In genomic region chr7:36280840-36281812, GRCh38 we compare ENCODE assay signal across 8 cellular contexts.
A peak's percentile ranks its signal among the peaks of the same experiment; 100 is the strongest.
DNase-seq lines count a peak whose midpoint lies in the region; ATAC-seq, FAIRE-seq and TF ChIP-seq lines count a peak whose summit lies in the region.

No MANE protein-coding gene starts in this region.

- no peak overlapping the region for H3K4me3 ChIP-seq in GM12865 (ENCODE audit: low read depth, low read length)
- peak overlapping the region; percentile 20 for H3K4me3 ChIP-seq in OCI-LY3 (ENCODE audit: low read length)
- no peak overlapping the region for H3K4me3 ChIP-seq in endothelial cell of umbilical vein (replicated peaks in 1 of 3; ENCODE audit: insufficient read depth in 1 of 3, low read depth in 1 of 3, low read length in 3 of 3)
- peak overlapping the region in 1 of 2 experiments; percentile 69 for H3K4me3 ChIP-seq in mesenchymal stem cell (ENCODE audit: insufficient read depth in 1 of 2, low read depth in 1 of 2, low read length in 2 of 2)
- no peak overlapping the region for H3K4me3 ChIP-seq in spleen

- H3K4me2 ChIP-seq in OCI-LY3 (ENCODE audit: low read length) (peak overlapping the region; percentile 55), endothelial cell of umbilical vein (ENCODE audit: insufficient read depth, low read length) (peak overlapping the region; percentile 58), mesenchymal stem cell (ENCODE audit: low read length, poor library complexity, severe bottlenecking) (peak overlapping the region; percentile 57)

- H2BK5ac ChIP-seq in mesenchymal stem cell (ENCODE audit: low read depth, low read length, poor library complexity, severe bottlenecking): no peak overlapping the region

- H3K9ac ChIP-seq in OCI-LY3 (ENCODE audit: low read length) (no peak overlapping the region), endothelial cell of umbilical vein (replicated peaks; ENCODE audit: extremely low read depth, insufficient read depth, low read length) (no peak overlapping the region), mesenchymal stem cell (ENCODE audit: low read length) (peak overlapping the region; percentile 85)

- H3K23ac ChIP-seq in mesenchymal stem cell (ENCODE audit: low read length in 2 of 2): no peak overlapping the region

- DNase-seq in GM12865 (ENCODE audit: low read depth) (peak; percentile 71), endothelial cell of umbilical vein (ENCODE audit: low read depth, low spot score) (peak; percentile 49), mesenchymal stem cell (peak; percentile 86), urothelium cell line (ENCODE audit: low spot score) (peak; percentile 90), spleen (no peak)

- H3K14ac ChIP-seq in mesenchymal stem cell (ENCODE audit: low read length in 2 of 2): no peak overlapping the region

- peak overlapping the region in 1 of 2 experiments; percentile 16 for H3K18ac ChIP-seq in mesenchymal stem cell (ENCODE audit: low read depth in 1 of 2, low read length in 2 of 2)

- FAIRE-seq in endothelial cell of umbilical vein (lab: Jason Lieb, UNC): peak; percentile 77
- peak; percentile 46 for FAIRE-seq in urothelium cell line (lab: Jason Lieb, UNC)

- no peaks in the 10 kb centered on the region for H3K79me1 ChIP-seq in mesenchymal stem cell (replicated peaks; ENCODE audit: low read length, poor library complexity, severe bottlenecking)

- TF ChIP-seq CTCF in GM12865 (IDR thresholded peaks at IDR 0.05; ENCODE audit: insufficient read depth, low read depth, low read length, missing control alignments) (no peak), OCI-LY3 (IDR thresholded peaks at IDR 0.05; ENCODE audit: low read depth, low read length) (no peak), endothelial cell of umbilical vein (IDR thresholded peaks at IDR 0.05; ENCODE audit: extremely low read depth in 1 of 2, insufficient read depth in 1 of 2, low read depth in 1 of 2, low read length in 2 of 2) (no peak), spleen (IDR thresholded peaks at IDR 0.05 in 8 of 11, conservative IDR thresholded peaks at IDR 0.05 in 3 of 11) (no peak)

- TF ChIP-seq POLR2A in endothelial cell of umbilical vein (IDR thresholded peaks at IDR 0.05; ENCODE audit: low read depth, low read length) (no peak), spleen (IDR thresholded peaks at IDR 0.05) (no peak)

- WGBS in mesenchymal stem cell: 5% methylated on average over 16 of the region's 18 CpGs
- WGBS in spleen, 5 donors: 42 to 65% (median 57%) methylated on average over 18 of the region's 18 CpGs

- POLR2A ChIA-PET in endothelial cell of umbilical vein (lab: Charles Lee): no interaction called here

- H4K91ac ChIP-seq in mesenchymal stem cell (ENCODE audit: low read length): no peak overlapping the region

- peaks cover 66% of the 10 kb centered on the region for H3K4me1 ChIP-seq in OCI-LY3 (ENCODE audit: low read length)
- H3K4me1 ChIP-seq in endothelial cell of umbilical vein (ENCODE audit: control insufficient read depth, extremely low read depth, insufficient read depth, low read length): peaks cover 6% of the 10 kb centered on the region
- peaks cover 43% of the 10 kb centered on the region for H3K4me1 ChIP-seq in mesenchymal stem cell (ENCODE audit: control insufficient read depth, insufficient read depth, low read depth, low read length)
- H3K4me1 ChIP-seq in spleen: peaks cover 19 to 59% (median 45%) of the 10 kb centered on the region in 6 donors

- H2AFZ ChIP-seq in OCI-LY3 (ENCODE audit: low read depth, low read length) (no peak overlapping the region), endothelial cell of umbilical vein (ENCODE audit: low read depth, low read length) (peak overlapping the region; percentile 69), mesenchymal stem cell (ENCODE audit: low read depth, low read length) (no peak overlapping the region)

- H3K9me3 ChIP-seq in OCI-LY3 (ENCODE audit: insufficient read depth, low read length): no peaks in the 10 kb centered on the region
- H3K9me3 ChIP-seq in endothelial cell of umbilical vein (replicated peaks; ENCODE audit: control insufficient read depth, insufficient read depth, low read length): no peaks in the 10 kb centered on the region
- H3K9me3 ChIP-seq in mesenchymal stem cell (ENCODE audit: control insufficient read depth, low read length): no peaks in the 10 kb centered on the region
- H3K9me3 ChIP-seq in spleen: no peaks in the 10 kb centered on the region

- no peak overlapping the region for H3K4ac ChIP-seq in mesenchymal stem cell (ENCODE audit: low read depth in 1 of 2, low read length in 2 of 2)

- H4K20me1 ChIP-seq in OCI-LY3 (ENCODE audit: insufficient read depth, low read length): peaks cover 6% of the 10 kb centered on the region; the same call in 1 of the 2 replicates
- no peaks in the 10 kb centered on the region for H4K20me1 ChIP-seq in endothelial cell of umbilical vein (replicated peaks; ENCODE audit: control insufficient read depth, extremely low read depth, insufficient read depth, low read length)

- no peaks in the 10 kb centered on the region for H3K9me1 ChIP-seq in endothelial cell of umbilical vein (replicated peaks; ENCODE audit: control insufficient read depth, extremely low read depth, insufficient read depth, low read length)

- ATAC-seq in HG03095 (IDR thresholded peaks at IDR 0.05; ENCODE audit: unreplicated experiment): peak; percentile 39
- ATAC-seq in GM21526 (IDR thresholded peaks at IDR 0.05; ENCODE audit: low FRiP score, unreplicated experiment): no peak

- H2BK15ac ChIP-seq in mesenchymal stem cell (ENCODE audit: low read depth, poor library complexity, severe bottlenecking): no peak overlapping the region

- BruUV-seq in endothelial cell of umbilical vein (replicated peaks; lab: Mats Ljungman, UMichigan): no TSS peak

- CTCF ChIA-PET in endothelial cell of umbilical vein (lab: Charles Lee): interaction anchor here (0.7 to 1.8 kb wide), 5 partner anchors 10 to 296 kb away, joined by 3 to 5 read pairs (median 4); no protein-coding TSS in a partner anchor

- no peak overlapping the region for H2BK120ac ChIP-seq in mesenchymal stem cell (ENCODE audit: low read depth, low read length)

- H4K8ac ChIP-seq in mesenchymal stem cell (ENCODE audit: low read length): no peak overlapping the region

- no peaks in the 10 kb centered on the region for H3K36me3 ChIP-seq in OCI-LY3 (replicated peaks; ENCODE audit: low read depth, low read length)
- H3K36me3 ChIP-seq in endothelial cell of umbilical vein (ENCODE audit: control insufficient read depth in 2 of 2, extremely low read depth in 1 of 2, insufficient read depth in 2 of 2, low read length in 2 of 2): no peaks in the 10 kb centered on the region
- H3K36me3 ChIP-seq in mesenchymal stem cell (ENCODE audit: control insufficient read depth in 1 of 2, insufficient read depth in 2 of 2, low read depth in 1 of 2, low read length in 2 of 2): peaks cover 0 to 3% of the 10 kb centered on the region in 2 experiments
- no peaks in the 10 kb centered on the region for H3K36me3 ChIP-seq in spleen

- H2AK5ac ChIP-seq in mesenchymal stem cell (ENCODE audit: low read length, severe bottlenecking): no peak overlapping the region

- no peak overlapping the region for H2BK12ac ChIP-seq in mesenchymal stem cell (ENCODE audit: low read length in 2 of 2)

- peaks cover 27% of the 10 kb centered on the region for H3K27me3 ChIP-seq in OCI-LY3 (ENCODE audit: low read depth, low read length)
- H3K27me3 ChIP-seq in endothelial cell of umbilical vein (ENCODE audit: control insufficient read depth in 2 of 2, insufficient read depth in 2 of 2, low read length in 2 of 2): no peaks in the 10 kb centered on the region
- H3K27me3 ChIP-seq in mesenchymal stem cell (ENCODE audit: control insufficient read depth in 1 of 2, insufficient read depth in 1 of 2, low read length in 2 of 2): no peaks in the 10 kb centered on the region
- peaks cover 0 to 3% (median 0%) of the 10 kb centered on the region in 7 donors for H3K27me3 ChIP-seq in spleen (replicated peaks in 1 of 7)

- H3K27ac ChIP-seq in OCI-LY3 (ENCODE audit: low read length) (no peak overlapping the region), endothelial cell of umbilical vein (ENCODE audit: insufficient read depth, low read depth, low read length) (no peak overlapping the region), mesenchymal stem cell (ENCODE audit: low read length, poor library complexity, severe bottlenecking) (peak overlapping the region; percentile 83), spleen (peak overlapping the region in 2 of 8 donors; percentile 4 to 26)

- intact Hi-C loops in endothelial cell of umbilical vein (cut with micrococcal nuclease) (no loop called here), spleen (cut with DNase I; ENCODE audit: low total_unique reads) (loop anchor here (10.0 kb wide), 1 partner anchor 126 kb away; the partner anchor contains the start of gene EEPD1)

- H3K79me2 ChIP-seq in OCI-LY3 (ENCODE audit: low read length) (no peaks in the 10 kb centered on the region), endothelial cell of umbilical vein (ENCODE audit: control insufficient read depth, insufficient read depth, low read length) (no peaks in the 10 kb centered on the region)

- dilution Hi-C loops in endothelial cell of umbilical vein (cut with MboI; ENCODE audit: extremely low pct_ligation_motif_present, low sequenced_read_pairs): no loop called here

TF ChIP-seq in endothelial cell of umbilical vein, 7 proteins besides CTCF, POLR2A, EP300 and RAD21:
- TF ChIP-seq JUN (IDR thresholded peaks at IDR 0.05; ENCODE audit: borderline replicate concordance, insufficient read depth, insufficient read length, low read depth) (no peak), FOS (IDR thresholded peaks at IDR 0.05; ENCODE audit: borderline replicate concordance, insufficient read depth, low read length) (peak; percentile 61), GATA2 (IDR thresholded peaks at IDR 0.05; ENCODE audit: insufficient read depth, insufficient read length, low read depth, low read length) (no peak), MYC (IDR thresholded peaks at IDR 0.05; ENCODE audit: low read depth, low read length) (no peak), POLR2AphosphoS5 (IDR thresholded peaks at IDR 0.05; ENCODE audit: insufficient read depth, low read depth, low read length) (no peak), EZH2 (IDR thresholded peaks at IDR 0.05; ENCODE audit: borderline replicate concordance, low read depth, low read length, severe bottlenecking) (no peak), MAX (IDR thresholded peaks at IDR 0.05; ENCODE audit: insufficient read depth, insufficient read length) (no peak)
